ENCODE assay signal across 15 cellular contexts in the genomic region with DNA sequence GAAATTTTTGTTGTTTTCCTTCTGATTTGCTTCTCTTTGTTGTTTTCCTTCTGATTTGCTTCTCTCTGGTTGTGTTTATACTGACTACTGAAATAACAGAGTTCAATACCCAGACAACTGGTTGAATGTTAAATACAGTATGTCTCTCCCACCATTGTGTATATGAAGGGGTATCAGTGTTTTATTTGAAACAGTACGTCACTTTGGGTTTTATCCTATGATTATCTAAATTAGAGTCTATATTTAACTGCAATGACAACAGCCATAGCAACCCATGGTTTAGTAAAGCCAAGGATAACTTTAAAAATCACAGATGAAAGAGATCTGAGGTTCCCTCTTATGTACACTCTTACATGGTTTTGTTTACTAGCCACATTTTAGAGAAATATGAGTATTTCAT.
DNase-seq lines count a peak whose midpoint lies in the region; ATAC-seq lines count a peak whose summit lies in the region.
"Had no signal": no experiment of that assay in that cellular context is flagged by ENCODE, and none has a peak within 500 bp of the region (broad histone marks: within the 10 kb centered on the region; RNA-seq: fewer than 3 reads in every experiment).

No MANE protein-coding gene starts in this region.

- no peaks in the 10 kb centered on the region for H3K27me3 Mint-ChIP-seq in CD8-positive, alpha-beta memory T cell
- H3K27me3 Mint-ChIP-seq: B cell; CD4-positive, alpha-beta T cell had no signal

- peak overlapping the region; percentile 52 for H3K4me3 ChIP-seq in endocrine pancreas (ENCODE audit: control insufficient read depth, insufficient read depth, low read length)
- no peak overlapping the region for H3K4me3 ChIP-seq in CD8-positive, alpha-beta memory T cell (ENCODE audit: low read length)
- H3K4me3 ChIP-seq: GM23248 had no signal

- H3K36me3 ChIP-seq in endocrine pancreas (ENCODE audit: control insufficient read depth, insufficient read depth, low read length) = no peaks in the 10 kb centered on the region
- no peaks in the 10 kb centered on the region for H3K36me3 ChIP-seq in CD8-positive, alpha-beta memory T cell (ENCODE audit: insufficient read depth, low read length)

- CTCF ChIA-PET in CD8-positive, alpha-beta memory T cell (lab: Charles Lee) = no interaction called here

- peaks cover 0 to 22% (median 10%) of the 10 kb centered on the region in 5 donors for H3K9me3 Mint-ChIP-seq in CD8-positive, alpha-beta memory T cell

- H3K9ac ChIP-seq in endocrine pancreas (ENCODE audit: control insufficient read depth, insufficient read depth, low read length) = no peak overlapping the region
- H3K9ac ChIP-seq: GM23248 had no signal

- no peak overlapping the region for H3K27ac ChIP-seq in CD8-positive, alpha-beta memory T cell (ENCODE audit: low read depth, low read length)
- H3K27ac ChIP-seq: GM23248, HL-60 had no signal

- no peak overlapping the region for H3K27ac Mint-ChIP-seq in CD8-positive, alpha-beta memory T cell
- H3K27ac Mint-ChIP-seq: B cell; CD4-positive, alpha-beta T cell had no signal

- H3K9me3 ChIP-seq in endocrine pancreas (ENCODE audit: control insufficient read depth, low read length) = no peaks in the 10 kb centered on the region
- peaks cover 4% of the 10 kb centered on the region for H3K9me3 ChIP-seq in CD8-positive, alpha-beta memory T cell (ENCODE audit: low read length)

- H3K36me3 Mint-ChIP-seq in CD8-positive, alpha-beta memory T cell = peaks cover 0 to 1% (median 0%) of the 10 kb centered on the region in 3 donors

- ATAC-seq in GM19395 (IDR thresholded peaks at IDR 0.05; ENCODE audit: unreplicated experiment) = no peak
- ATAC-seq: HCT116 had no signal

- peak in 2 of 3 experiments; percentile 15 to 63 for DNase-seq in NCI-H1417 (lab: John Stamatoyannopoulos, UW)
- DNase-seq in NCI-H1417 treated with DMSO at 0.1 percent for 48 hours (lab: John Stamatoyannopoulos, UW) = no peak
- peak; percentile 96 for DNase-seq in NCI-H2081 treated with DMSO at 0.1 percent for 48 hours (lab: John Stamatoyannopoulos, UW)
- DNase-seq in DMS114 treated with DMSO at 0.1 percent for 48 hours (lab: John Stamatoyannopoulos, UW; ENCODE audit: unreplicated experiment) = no peak
- no peak for DNase-seq in CD8-positive, alpha-beta memory T cell
- DNase-seq: C1 segment of cervical spinal cord; CD4-positive, alpha-beta T cell; DMS153; GF-D8; GM23248 had no signal

- peaks cover 10% of the 10 kb centered on the region for H3K4me1 ChIP-seq in endocrine pancreas (ENCODE audit: control insufficient read depth, insufficient read depth, low read length)
- no peaks in the 10 kb centered on the region for H3K4me1 ChIP-seq in CD8-positive, alpha-beta memory T cell (ENCODE audit: insufficient read depth, low read length)

- POLR2A ChIA-PET in CD8-positive, alpha-beta memory T cell (lab: Charles Lee) = no interaction called here

- no peak overlapping the region for H3K4me3 Mint-ChIP-seq in CD8-positive, alpha-beta memory T cell
- H3K4me3 Mint-ChIP-seq: B cell; CD4-positive, alpha-beta T cell had no signal

- no peaks in the 10 kb centered on the region for H3K4me1 Mint-ChIP-seq in CD8-positive, alpha-beta memory T cell
- H3K4me1 Mint-ChIP-seq: B cell had no signal

- no peaks in the 10 kb centered on the region for H3K27me3 ChIP-seq in endocrine pancreas (ENCODE audit: control insufficient read depth, insufficient read depth, low read length)
- H3K27me3 ChIP-seq in CD8-positive, alpha-beta memory T cell (ENCODE audit: insufficient read depth, low read length, poor library complexity, severe bottlenecking) = no peaks in the 10 kb centered on the region

Comparison
In these comparisons a context has a peak if more than half of its experiments do, and no peak if none do; other contexts are left out.
1. DNase-seq: peak in NCI-H1417 (2 of 3) and NCI-H2081 treated with DMSO at 0.1 percent for 48 hours (single experiment); none in NCI-H1417 treated with DMSO at 0.1 percent for 48 hours (single experiment), DMS114 treated with DMSO at 0.1 percent for 48 hours (single experiment) and CD8-positive, alpha-beta memory T cell (0 of 5).